7 cellular contexts compared by ENCODE assay signal in the genomic region with DNA sequence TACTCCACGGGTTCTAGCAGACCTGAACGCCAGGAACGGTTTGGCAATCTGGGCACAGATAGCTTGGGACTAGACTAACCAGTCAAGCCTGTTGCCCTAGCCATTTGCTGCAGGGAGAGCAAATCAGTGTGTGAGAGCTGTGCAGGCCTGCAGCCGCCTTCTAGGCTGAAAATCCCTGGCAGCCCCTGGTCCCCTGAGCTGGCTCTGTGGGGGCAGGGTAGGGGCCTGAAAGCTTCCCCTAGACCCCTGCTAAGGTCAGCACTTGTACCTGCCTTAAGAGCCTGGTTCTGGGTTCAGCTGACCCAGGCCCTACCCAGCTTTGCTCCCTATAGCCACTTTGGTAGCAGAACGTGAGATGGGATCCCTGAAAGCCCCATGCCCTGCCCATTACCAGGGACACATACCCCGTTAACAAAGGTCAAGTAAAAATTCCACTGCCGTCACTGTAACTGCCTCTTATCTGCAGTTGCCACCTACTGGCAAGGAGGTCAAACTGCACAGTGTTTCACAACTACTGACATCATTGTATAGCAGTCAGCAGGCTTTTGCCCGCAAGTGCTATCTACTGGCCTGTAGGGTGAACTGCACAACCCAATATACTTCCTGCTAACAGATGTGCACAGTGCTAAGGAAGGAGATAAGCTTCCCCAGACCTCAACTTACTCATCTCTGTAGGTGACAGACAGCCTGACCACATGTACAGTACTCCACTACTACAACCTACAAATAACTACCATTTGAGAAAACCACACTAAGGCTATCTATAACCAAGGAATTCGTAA.
DNase-seq lines count a peak whose midpoint lies in the region; ATAC-seq and TF ChIP-seq lines count a peak whose summit lies in the region.

No MANE protein-coding gene starts in this region.

- no peak overlapping the region for H3K18ac ChIP-seq in neuronal stem cell (ENCODE audit: low read length)

- no peak overlapping the region for H2BK15ac ChIP-seq in neuronal stem cell (ENCODE audit: low read length)

- H2BK5ac ChIP-seq in neuronal stem cell (ENCODE audit: low read length), result peak overlapping the region; percentile 15

- H4K8ac ChIP-seq in neuronal stem cell (ENCODE audit: low read depth, low read length), result no peak overlapping the region

- H3K9me3 ChIP-seq in HCT116 (ENCODE audit: control insufficient read depth in 1 of 2, insufficient read depth in 1 of 2, low read depth in 1 of 2, low read length in 2 of 2) (peaks cover 0 to 4% of the 10 kb centered on the region in 2 experiments; a peak in 1 of 4 replicates), neuronal stem cell (replicated peaks in 1 of 2; ENCODE audit: control insufficient read depth in 2 of 2, insufficient read depth in 1 of 2, low read depth in 1 of 2, low read length in 2 of 2) (peaks cover 0 to 2% of the 10 kb centered on the region in 2 donors)
- H3K9me3 ChIP-seq in effector memory CD4-positive, alpha-beta T cell (ENCODE audit: control insufficient read depth, low read length), result peaks cover 6% of the 10 kb centered on the region

- no peaks in the 10 kb centered on the region for H3K4me1 ChIP-seq in HCT116 (ENCODE audit: control insufficient read depth in 1 of 2, insufficient read depth in 2 of 2, low read length in 2 of 2)
- H3K4me1 ChIP-seq in effector memory CD4-positive, alpha-beta T cell (ENCODE audit: control insufficient read depth, insufficient read depth, low read length, poor library complexity, severe bottlenecking), result no peaks in the 10 kb centered on the region
- H3K4me1 ChIP-seq in neuronal stem cell (ENCODE audit: control insufficient read depth in 2 of 2, insufficient read depth in 1 of 2, low read depth in 1 of 2, low read length in 2 of 2), result no peaks in the 10 kb centered on the region

- no peak overlapping the region for H4K91ac ChIP-seq in neuronal stem cell (ENCODE audit: low read depth, low read length, poor library complexity)

- no peaks in the 10 kb centered on the region for H3K36me3 ChIP-seq in HCT116 (ENCODE audit: control insufficient read depth in 1 of 2, insufficient read depth in 2 of 2, low read length in 2 of 2)
- no peaks in the 10 kb centered on the region for H3K36me3 ChIP-seq in effector memory CD4-positive, alpha-beta T cell (ENCODE audit: control insufficient read depth, insufficient read depth, low read length)
- no peaks in the 10 kb centered on the region for H3K36me3 ChIP-seq in neuronal stem cell (replicated peaks in 1 of 2; ENCODE audit: control insufficient read depth in 2 of 2, insufficient read depth in 2 of 2, low read length in 2 of 2)

- H3K27me3 ChIP-seq in HCT116 (ENCODE audit: insufficient read depth, low read length) (no peaks in the 10 kb centered on the region), neuronal stem cell (ENCODE audit: control insufficient read depth in 3 of 3, insufficient read depth in 3 of 3, low read depth in 1 of 3, low read length in 3 of 3) (no peaks in the 10 kb centered on the region)
- no peaks in the 10 kb centered on the region for H3K27me3 ChIP-seq in effector memory CD4-positive, alpha-beta T cell (replicated peaks; ENCODE audit: control insufficient read depth, insufficient read depth, low read length, poor library complexity, severe bottlenecking)

- no peaks in the 10 kb centered on the region for H3K79me2 ChIP-seq in HCT116 (ENCODE audit: insufficient read depth, low read length)

- H3K9ac ChIP-seq in HCT116 (ENCODE audit: low read length) (no peak overlapping the region), neuronal stem cell (ENCODE audit: low read depth, low read length, poor library complexity) (no peak overlapping the region)

- TF ChIP-seq CTCF in HCT116 (IDR thresholded peaks at IDR 0.05 in 2 of 3, conservative IDR thresholded peaks at IDR 0.05 in 1 of 3; ENCODE audit: borderline replicate concordance in 1 of 3, insufficient read depth in 1 of 3, low read depth in 2 of 3, low read length in 2 of 3) (peak; percentile 69 to 80 (median 70)), VCaP (conservative IDR thresholded peaks at IDR 0.05) (peak; percentile 80)

- H3K79me1 ChIP-seq in neuronal stem cell (ENCODE audit: low read depth, low read length), result no peaks in the 10 kb centered on the region

- POLR2A ChIA-PET in HCT116 (lab: Charles Lee), result no interaction called here

- no peak overlapping the region for H3K4me3 ChIP-seq in HCT116 (replicated peaks in 1 of 2; ENCODE audit: low read depth in 1 of 2, low read length in 2 of 2)
- no peak overlapping the region for H3K4me3 ChIP-seq in effector memory CD4-positive, alpha-beta T cell (ENCODE audit: insufficient read depth, low read depth, low read length, poor library complexity, severe bottlenecking)
- no peak overlapping the region for H3K4me3 ChIP-seq in neuronal stem cell (ENCODE audit: low read length in 2 of 2)

- no peak overlapping the region for H2AK5ac ChIP-seq in neuronal stem cell (ENCODE audit: low read depth, low read length)

- H2BK12ac ChIP-seq in neuronal stem cell (ENCODE audit: low read length), result no peak overlapping the region

- TF ChIP-seq RAD21 in HCT116 (IDR thresholded peaks at IDR 0.05; ENCODE audit: low read depth), result peak; percentile 37; the same call in 1 of the 2 replicates

- CTCF ChIA-PET in HCT116 (lab: Charles Lee), result interaction anchor here (1.0 kb wide), 1 partner anchor 318 kb away, joined by 3 read pairs; no protein-coding TSS in a partner anchor

- H3K23ac ChIP-seq in neuronal stem cell (ENCODE audit: low read depth, low read length, poor library complexity), result no peak overlapping the region

- no TSS peak for BruUV-seq in HCT116 (replicated peaks; lab: Mats Ljungman, UMichigan)

- no peaks in the 10 kb centered on the region for H3K9me2 ChIP-seq in HCT116 (ENCODE audit: insufficient read depth)

- no peak for TF ChIP-seq POLR2A in HCT116 (IDR thresholded peaks at IDR 0.05; ENCODE audit: borderline replicate concordance, extremely low read depth, insufficient read depth, insufficient read length)

- intact Hi-C loops in HCT116 (cut with micrococcal nuclease), result no loop called here

- RAD21 ChIA-PET in HCT116 (lab: Charles Lee; ENCODE audit: low non-redundant PET in 1 of 2, low total read pairs in 2 of 2, uncharacterized antibody in 2 of 2, unreplicated experiment in 2 of 2), result no interaction called here

- H3K27ac ChIP-seq in HCT116 (ENCODE audit: low read depth, low read length), result no peak overlapping the region
- H3K27ac ChIP-seq in VCaP, result peak overlapping the region; percentile 77
- H3K27ac ChIP-seq in effector memory CD4-positive, alpha-beta T cell (ENCODE audit: insufficient read depth, low read length, poor library complexity, severe bottlenecking), result no peak overlapping the region
- no peak overlapping the region for H3K27ac ChIP-seq in neuronal stem cell (replicated peaks; ENCODE audit: low read length)

- WGBS in neuronal stem cell (ENCODE audit: extremely low coverage in 2 of 2, insufficient read length in 2 of 2, insufficient replicate concordance in 1 of 2), 2 donors, result no CpG with 5 or more reads among the region's 9 CpGs

- no peak overlapping the region for H3K14ac ChIP-seq in neuronal stem cell (ENCODE audit: low read length)

- no peaks in the 10 kb centered on the region for H4K20me1 ChIP-seq in HCT116 (ENCODE audit: insufficient read depth)

- ATAC-seq in GM18502 (IDR thresholded peaks at IDR 0.05; ENCODE audit: poor library complexity, unreplicated experiment) (peak; percentile 100), HCT116 (peak; percentile 99)

- no peak overlapping the region for H3K4me2 ChIP-seq in HCT116 (ENCODE audit: low read length)
- no peak overlapping the region for H3K4me2 ChIP-seq in neuronal stem cell (ENCODE audit: insufficient read depth, low read length, poor library complexity, severe bottlenecking)

- no peak overlapping the region for H2BK120ac ChIP-seq in neuronal stem cell (ENCODE audit: low read depth, low read length)

- DNase-seq in HCT116 (ENCODE audit: low read depth, low spot score), result peak; percentile 57
- DNase-seq in M059J (ENCODE audit: low read depth), result peak; percentile 67
- peak; percentile 48 to 54 (median 51) for DNase-seq in effector memory CD4-positive, alpha-beta T cell
- no peak for DNase-seq in neuronal stem cell (ENCODE audit: low spot score)
- no peak for DNase-seq in cerebellar nuclear complex (lab: John Stamatoyannopoulos, UW)

- no peak overlapping the region for H3K4ac ChIP-seq in neuronal stem cell (ENCODE audit: low read length)

- no peak overlapping the region for H2AFZ ChIP-seq in HCT116 (ENCODE audit: low read depth, low read length, poor library complexity, severe bottlenecking)
- peak overlapping the region; percentile 47 for H2AFZ ChIP-seq in neuronal stem cell (ENCODE audit: low read length)

TF ChIP-seq in HCT116, 20 proteins besides CTCF, POLR2A, EP300 and RAD21:
- TF ChIP-seq CBX3 (IDR thresholded peaks at IDR 0.05; ENCODE audit: low read depth), result peak; percentile 34; the same call in 1 of the 2 replicates
- no peak for TF ChIP-seq FOSL1 (IDR thresholded peaks at IDR 0.05; ENCODE audit: low read depth)

Comparison
In these comparisons a context has a peak if more than half of its experiments do, and no peak if none do; other contexts are left out.
1. DNase-seq: peak in HCT116 (single experiment), M059J (single experiment) and effector memory CD4-positive, alpha-beta T cell (3 of 3); none in neuronal stem cell (single experiment) and cerebellar nuclear complex (0 of 2).